In the genomic region with DNA sequence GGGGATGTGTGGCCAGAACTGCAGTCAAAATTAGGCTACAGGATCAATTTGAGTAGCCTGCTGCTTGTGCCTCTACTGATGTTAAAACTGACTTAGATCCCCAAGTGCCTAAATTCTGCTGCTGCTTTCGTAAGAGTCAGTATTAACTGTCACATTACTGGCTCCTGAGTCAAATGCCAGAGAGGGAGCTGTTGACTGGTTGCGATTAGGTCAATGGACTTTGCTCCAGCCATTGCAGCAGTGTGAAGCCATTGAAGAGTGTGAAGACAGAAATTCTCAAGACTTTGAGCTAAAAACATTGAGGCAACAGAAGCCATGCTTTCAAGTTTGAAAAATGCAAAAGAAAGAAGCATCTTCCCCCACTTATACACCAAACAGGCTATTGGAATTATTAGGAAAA, we compare ENCODE assay signal across 17 cellular contexts.
DNase-seq lines count a peak whose midpoint lies in the region; ATAC-seq and TF ChIP-seq lines count a peak whose summit lies in the region.
"Had no signal": no experiment of that assay in that cellular context is flagged by ENCODE, and none has a peak within 500 bp of the region (broad histone marks: within the 10 kb centered on the region; RNA-seq: fewer than 3 reads in every experiment).

No MANE protein-coding gene starts in this region.

- H3K9me3 ChIP-seq in liver (ENCODE audit: control insufficient read depth in 4 of 4, low read length in 3 of 4) = peaks cover 0 to 13% (median under 1%) of the 10 kb centered on the region in 4 donors

- no peak overlapping the region for H3K27ac ChIP-seq in liver (ENCODE audit: low read depth in 1 of 2, low read length in 2 of 2)
- H3K27ac ChIP-seq: 22Rv1; A549; BLaER1 treated with 17β-estradiol and CSF1 and Interleukin-3, amounts not matched to agents 10 nM and 100 nM; C4-2B had no signal

- ATAC-seq in left lobe of liver (peak; percentile 63), GM19395 (IDR thresholded peaks at IDR 0.05; ENCODE audit: unreplicated experiment) (no peak), HG03342 (IDR thresholded peaks at IDR 0.05; ENCODE audit: unreplicated experiment) (no peak)
- ATAC-seq: A549; CD8-positive, alpha-beta T cell had no signal

- peak; percentile 3 for DNase-seq in HuH-7 (ENCODE audit: low spot score)
- no peak for DNase-seq in left lobe of liver (ENCODE audit: low spot score)
- DNase-seq in islet precursor cell = no peak
- DNase-seq: AML-193; Calu3; CD4-positive, alpha-beta T cell; CD8-positive, alpha-beta T cell; DMS79 treated with DMSO at 0.1 percent for 48 hours; GF-D8 had no signal

- H3K36me3 ChIP-seq in liver (ENCODE audit: control insufficient read depth in 4 of 4, insufficient read depth in 3 of 4, low read depth in 1 of 4, low read length in 3 of 4) = no peaks in the 10 kb centered on the region
- H3K36me3 ChIP-seq: BLaER1 treated with 17β-estradiol and CSF1 and Interleukin-3, amounts not matched to agents 10 nM and 100 nM had no signal

- TF ChIP-seq CTCF in liver (IDR thresholded peaks at IDR 0.05; ENCODE audit: low read depth, low read length, missing input control) = no peak

- 38% methylated on average over 2 of the region's 2 CpGs for WGBS in liver

- no peak for TF ChIP-seq RAD21 in liver (IDR thresholded peaks at IDR 0.05)

- no peaks in the 10 kb centered on the region for H3K4me1 ChIP-seq in liver (ENCODE audit: control insufficient read depth in 4 of 4, insufficient read depth in 4 of 4, low read length in 3 of 4)
- H3K4me1 ChIP-seq: A549; BLaER1 treated with 17β-estradiol and CSF1 and Interleukin-3, amounts not matched to agents 10 nM and 100 nM; Caco-2 had no signal

- H3K27me3 ChIP-seq in liver (ENCODE audit: control insufficient read depth in 4 of 4, insufficient read depth in 4 of 4, low read length in 3 of 4) = no peaks in the 10 kb centered on the region
- H3K27me3 ChIP-seq: BLaER1 treated with 17β-estradiol and CSF1 and Interleukin-3, amounts not matched to agents 10 nM and 100 nM had no signal

- H3K4me3 ChIP-seq in liver (ENCODE audit: low read depth in 1 of 3, low read length in 3 of 3) = no peak overlapping the region
- H3K4me3 ChIP-seq: A549; BLaER1 treated with 17β-estradiol and CSF1 and Interleukin-3, amounts not matched to agents 10 nM and 100 nM had no signal

- no peak overlapping the region for H3K9ac ChIP-seq in liver (ENCODE audit: low read depth in 1 of 2, low read length in 2 of 2)
- H3K9ac ChIP-seq: BLaER1 treated with 17β-estradiol and CSF1 and Interleukin-3, amounts not matched to agents 10 nM and 100 nM had no signal

TF ChIP-seq in liver, 16 proteins besides CTCF, POLR2A, EP300 and RAD21:
- TF ChIP-seq NR2F2 (IDR thresholded peaks at IDR 0.05) = no peak
- TF ChIP-seq FOXA2 (IDR thresholded peaks at IDR 0.05) = no peak
- TF ChIP-seq, protein P1, sequence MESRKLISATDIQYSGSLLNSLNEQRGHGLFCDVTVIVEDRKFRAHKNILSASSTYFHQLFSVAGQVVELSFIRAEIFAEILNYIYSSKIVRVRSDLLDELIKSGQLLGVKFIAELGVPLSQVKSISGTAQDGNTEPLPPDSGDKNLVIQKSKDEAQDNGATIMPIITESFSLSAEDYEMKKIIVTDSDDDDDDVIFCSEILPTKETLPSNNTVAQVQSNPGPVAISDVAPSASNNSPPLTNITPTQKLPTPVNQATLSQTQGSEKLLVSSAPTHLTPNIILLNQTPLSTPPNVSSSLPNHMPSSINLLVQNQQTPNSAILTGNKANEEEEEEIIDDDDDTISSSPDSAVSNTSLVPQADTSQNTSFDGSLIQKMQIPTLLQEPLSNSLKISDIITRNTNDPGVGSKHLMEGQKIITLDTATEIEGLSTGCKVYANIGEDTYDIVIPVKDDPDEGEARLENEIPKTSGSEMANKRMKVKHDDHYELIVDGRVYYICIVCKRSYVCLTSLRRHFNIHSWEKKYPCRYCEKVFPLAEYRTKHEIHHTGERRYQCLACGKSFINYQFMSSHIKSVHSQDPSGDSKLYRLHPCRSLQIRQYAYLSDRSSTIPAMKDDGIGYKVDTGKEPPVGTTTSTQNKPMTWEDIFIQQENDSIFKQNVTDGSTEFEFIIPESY (IDR thresholded peaks at IDR 0.05) = no peak
- TF ChIP-seq RXRA (IDR thresholded peaks at IDR 0.05) = no peak
- no peak for TF ChIP-seq FOXA1 (IDR thresholded peaks at IDR 0.05)
- TF ChIP-seq, protein P2, sequence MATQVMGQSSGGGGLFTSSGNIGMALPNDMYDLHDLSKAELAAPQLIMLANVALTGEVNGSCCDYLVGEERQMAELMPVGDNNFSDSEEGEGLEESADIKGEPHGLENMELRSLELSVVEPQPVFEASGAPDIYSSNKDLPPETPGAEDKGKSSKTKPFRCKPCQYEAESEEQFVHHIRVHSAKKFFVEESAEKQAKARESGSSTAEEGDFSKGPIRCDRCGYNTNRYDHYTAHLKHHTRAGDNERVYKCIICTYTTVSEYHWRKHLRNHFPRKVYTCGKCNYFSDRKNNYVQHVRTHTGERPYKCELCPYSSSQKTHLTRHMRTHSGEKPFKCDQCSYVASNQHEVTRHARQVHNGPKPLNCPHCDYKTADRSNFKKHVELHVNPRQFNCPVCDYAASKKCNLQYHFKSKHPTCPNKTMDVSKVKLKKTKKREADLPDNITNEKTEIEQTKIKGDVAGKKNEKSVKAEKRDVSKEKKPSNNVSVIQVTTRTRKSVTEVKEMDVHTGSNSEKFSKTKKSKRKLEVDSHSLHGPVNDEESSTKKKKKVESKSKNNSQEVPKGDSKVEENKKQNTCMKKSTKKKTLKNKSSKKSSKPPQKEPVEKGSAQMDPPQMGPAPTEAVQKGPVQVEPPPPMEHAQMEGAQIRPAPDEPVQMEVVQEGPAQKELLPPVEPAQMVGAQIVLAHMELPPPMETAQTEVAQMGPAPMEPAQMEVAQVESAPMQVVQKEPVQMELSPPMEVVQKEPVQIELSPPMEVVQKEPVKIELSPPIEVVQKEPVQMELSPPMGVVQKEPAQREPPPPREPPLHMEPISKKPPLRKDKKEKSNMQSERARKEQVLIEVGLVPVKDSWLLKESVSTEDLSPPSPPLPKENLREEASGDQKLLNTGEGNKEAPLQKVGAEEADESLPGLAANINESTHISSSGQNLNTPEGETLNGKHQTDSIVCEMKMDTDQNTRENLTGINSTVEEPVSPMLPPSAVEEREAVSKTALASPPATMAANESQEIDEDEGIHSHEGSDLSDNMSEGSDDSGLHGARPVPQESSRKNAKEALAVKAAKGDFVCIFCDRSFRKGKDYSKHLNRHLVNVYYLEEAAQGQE (IDR thresholded peaks at IDR 0.05) = no peak
- TF ChIP-seq GABPA (IDR thresholded peaks at IDR 0.05 in 1 of 2, conservative IDR thresholded peaks at IDR 0.05 in 1 of 2) = no peak
- no peak for TF ChIP-seq TAF1 (conservative IDR thresholded peaks at IDR 0.05)
- TF ChIP-seq HNF4A (conservative IDR thresholded peaks at IDR 0.05) = peak; percentile 31 to 51
- TF ChIP-seq, protein P3, sequence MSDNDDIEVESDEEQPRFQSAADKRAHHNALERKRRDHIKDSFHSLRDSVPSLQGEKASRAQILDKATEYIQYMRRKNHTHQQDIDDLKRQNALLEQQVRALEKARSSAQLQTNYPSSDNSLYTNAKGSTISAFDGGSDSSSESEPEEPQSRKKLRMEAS (IDR thresholded peaks at IDR 0.05) = no peak
- TF ChIP-seq JUND (IDR thresholded peaks at IDR 0.05) = no peak
- TF ChIP-seq, protein P4, sequence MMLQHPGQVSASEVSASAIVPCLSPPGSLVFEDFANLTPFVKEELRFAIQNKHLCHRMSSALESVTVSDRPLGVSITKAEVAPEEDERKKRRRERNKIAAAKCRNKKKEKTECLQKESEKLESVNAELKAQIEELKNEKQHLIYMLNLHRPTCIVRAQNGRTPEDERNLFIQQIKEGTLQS (IDR thresholded peaks at IDR 0.05) = no peak
- peak; percentile 22 for TF ChIP-seq YY1 (IDR thresholded peaks at IDR 0.05)
